Comparison of ENCODE assay signal across 15 cellular contexts in the genomic region with DNA sequence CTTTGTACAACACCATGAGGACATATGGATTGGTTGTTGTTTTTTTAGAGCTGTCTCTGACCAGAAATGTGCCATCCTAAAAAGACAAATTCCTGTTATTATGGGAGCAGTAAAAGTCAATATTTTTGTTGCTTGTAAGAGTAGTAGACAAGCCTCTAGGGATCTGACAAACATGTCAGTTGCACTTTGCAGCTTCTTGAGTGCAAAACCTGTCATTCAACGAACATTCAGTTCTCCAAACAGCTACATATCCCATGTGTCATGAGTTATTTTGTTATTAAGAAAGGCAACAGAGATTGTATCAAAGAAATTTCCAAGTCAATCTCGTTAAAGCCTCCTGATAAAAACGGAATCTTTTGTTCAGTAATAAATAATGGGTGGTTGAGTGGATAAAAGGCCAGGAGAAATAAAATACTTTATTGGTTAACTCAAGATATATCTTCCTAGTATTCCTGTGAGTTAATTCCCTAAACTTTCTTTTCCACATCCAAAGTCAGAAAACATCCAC. TPM values are rescaled to one million over a fixed set of nuclear protein-coding genes. Genes with fewer than 3 reads are reported as not detected.
"Had no signal": no experiment of that assay in that cellular context is flagged by ENCODE, and none has a peak within 500 bp of the region (broad histone marks: within the 10 kb centered on the region; RNA-seq: fewer than 3 reads in every experiment).

No MANE protein-coding gene starts in this region.

- H3K4me3 Mint-ChIP-seq: activated T-helper 17 cell treated with anti-CD3 and anti-CD28 coated beads, Interleukin-2, amount 50 U/mL, for 72 hours; mesothelial cell of epicardium had no signal

- H3K27me3 Mint-ChIP-seq: activated T-helper 17 cell treated with anti-CD3 and anti-CD28 coated beads, Interleukin-2, amount 50 U/mL, for 72 hours had no signal

- H3K4me3 ChIP-seq: right atrium auricular region, smooth muscle cell had no signal

- H3K27ac Mint-ChIP-seq: activated T-helper 17 cell treated with anti-CD3 and anti-CD28 coated beads, Interleukin-2, amount 50 U/mL, for 72 hours; mesothelial cell of epicardium had no signal

- H3K4me2 ChIP-seq: smooth muscle cell had no signal

- DNase-seq: activated CD4-positive, alpha-beta T cell treated with anti-CD3 and anti-CD28 coated beads, Interleukin-2, amount 50 U/mL, for 48 hours; activated CD8-positive, alpha-beta memory T cell treated with anti-CD3 and anti-CD28 coated beads, Interleukin-2, amount 50 U/mL, for 48 hours; activated naive CD4-positive, alpha-beta T cell treated with anti-CD3 and anti-CD28 coated beads, Interleukin-2, amount 50 U/mL, for 16 hours; brain microvascular endothelial cell; hypothalamus; posterior cingulate gyrus; trophoblast cell had no signal

- H3K27ac ChIP-seq: brain microvascular endothelial cell, right atrium auricular region had no signal

- H3K36me3 Mint-ChIP-seq: mesothelial cell of epicardium had no signal

- H3K9me3 ChIP-seq: right atrium auricular region had no signal

- H3K27me3 ChIP-seq: right atrium auricular region had no signal

- H3K9me3 Mint-ChIP-seq: mesothelial cell of epicardium had no signal

- H3K4me1 ChIP-seq: right atrium auricular region had no signal

- H3K36me3 ChIP-seq: brain microvascular endothelial cell, right atrium auricular region had no signal

RNA-seq across cellular contexts. Expression of a gene that starts 18.1 kb away (rescaled TPM):
- total RNA-seq: activated T-helper 17 cell treated with anti-CD3 and anti-CD28 coated beads, Interleukin-2, amount 50 U/mL, for 72 hours; cerebellum; dermis microvascular lymphatic vessel endothelial cell; mesothelial cell of epicardium; myocyte; right atrium auricular region; smooth muscle cell; T-helper 2 cell treated with Interferon-gamma antibody and Interleukin-4, amounts not matched to agents 100 ng/mL and 5 ng/mL, for 36 hours had no signal
- polyA plus RNA-seq: smooth muscle cell had no signal

RNA-seq across cellular contexts. Expression of a gene that starts 46.7 kb away (rescaled TPM):
- total RNA-seq: mesothelial cell of epicardium had no signal
